ENCODE assay signal across 16 cellular contexts in the genomic region with DNA sequence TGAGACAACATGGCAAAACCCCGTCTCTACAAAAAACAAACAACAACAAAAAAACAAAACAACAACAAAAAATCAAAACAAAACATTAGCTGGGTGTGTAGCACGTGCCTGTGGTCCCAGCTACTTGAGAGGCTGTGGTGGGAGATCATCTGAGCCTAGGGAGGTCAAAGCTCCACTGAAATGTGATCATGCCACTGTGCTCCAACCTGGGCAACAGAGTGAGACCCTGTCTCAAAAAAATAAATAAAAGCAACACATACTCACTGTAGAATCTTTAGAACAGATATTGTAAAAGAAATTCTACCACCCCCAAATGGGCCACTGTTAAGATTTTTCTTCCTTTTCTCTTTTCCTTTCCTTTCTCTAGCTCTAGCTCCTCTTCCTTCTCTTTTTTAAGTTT. TPM values are rescaled to one million over a fixed set of nuclear protein-coding genes. Genes with fewer than 3 reads are reported as not detected.
DNase-seq lines count a peak whose midpoint lies in the region; ATAC-seq and TF ChIP-seq lines count a peak whose summit lies in the region.
"Had no signal": no experiment of that assay in that cellular context is flagged by ENCODE, and none has a peak within 500 bp of the region (broad histone marks: within the 10 kb centered on the region; RNA-seq: fewer than 3 reads in every experiment).

No MANE protein-coding gene starts in this region.

- no peak for TF ChIP-seq CTCF in WTC11 (IDR thresholded peaks at IDR 0.05)
- TF ChIP-seq CTCF in psoas muscle (IDR thresholded peaks at IDR 0.05): no peak

- no peaks in the 10 kb centered on the region for H3K9me3 ChIP-seq in CD4-positive, CD25-positive, alpha-beta regulatory T cell (ENCODE audit: control insufficient read depth in 2 of 2, low read length in 2 of 2)
- H3K9me3 ChIP-seq in psoas muscle: no peaks in the 10 kb centered on the region

- peaks cover 91% of the 10 kb centered on the region for H3K36me3 Mint-ChIP-seq in activated CD4-positive, alpha-beta T cell treated with anti-CD3 and anti-CD28 coated beads for 36 hours (ENCODE audit: low read depth)
- H3K36me3 Mint-ChIP-seq in activated CD4-positive, alpha-beta T cell treated with anti-CD3 and anti-CD28 coated beads, Interleukin-2, amount 10 ng/mL, durations not matched to agents 24 days and 14 days (ENCODE audit: low read depth): peaks cover 79% of the 10 kb centered on the region
- H3K36me3 Mint-ChIP-seq in CD4-positive, CD25-positive, alpha-beta regulatory T cell: peaks cover 56% of the 10 kb centered on the region
- H3K36me3 Mint-ChIP-seq in WTC11 (peaks cover 76% of the 10 kb centered on the region), naive B cell (peaks cover 25 to 51% of the 10 kb centered on the region in 2 donors)

- ATAC-seq in activated CD4-positive, alpha-beta T cell treated with anti-CD3 and anti-CD28 coated beads for 36 hours: no peak
- no peak for ATAC-seq in CD4-positive, CD25-positive, alpha-beta regulatory T cell (ENCODE audit: low read depth in 2 of 2)
- ATAC-seq in WTC11 (no peak), naive B cell (ENCODE audit: low read depth in 2 of 2) (no peak), HG03135 (IDR thresholded peaks at IDR 0.05; ENCODE audit: unreplicated experiment) (no peak), psoas muscle (no peak), GM21381 (IDR thresholded peaks at IDR 0.05; ENCODE audit: unreplicated experiment) (no peak)
- ATAC-seq: PC-3 had no signal

- no peak overlapping the region for H3K4me3 ChIP-seq in CD4-positive, CD25-positive, alpha-beta regulatory T cell (ENCODE audit: low read depth, low read length)
- no peak overlapping the region for H3K4me3 ChIP-seq in psoas muscle

- no peaks in the 10 kb centered on the region for H3K27me3 Mint-ChIP-seq in activated CD4-positive, alpha-beta T cell treated with anti-CD3 and anti-CD28 coated beads for 36 hours
- no peaks in the 10 kb centered on the region for H3K27me3 Mint-ChIP-seq in activated CD4-positive, alpha-beta T cell treated with anti-CD3 and anti-CD28 coated beads, Interleukin-2, amount 10 ng/mL, durations not matched to agents 24 days and 14 days
- H3K27me3 Mint-ChIP-seq in CD4-positive, CD25-positive, alpha-beta regulatory T cell: no peaks in the 10 kb centered on the region
- no peaks in the 10 kb centered on the region for H3K27me3 Mint-ChIP-seq in WTC11 (ENCODE audit: low read depth)
- no peaks in the 10 kb centered on the region for H3K27me3 Mint-ChIP-seq in naive B cell

- H3K4me1 ChIP-seq in CD4-positive, CD25-positive, alpha-beta regulatory T cell (ENCODE audit: control insufficient read depth, insufficient read depth, low read length, poor library complexity, severe bottlenecking): peaks cover 43% of the 10 kb centered on the region
- H3K4me1 ChIP-seq in psoas muscle: no peaks in the 10 kb centered on the region

- peaks cover 66% of the 10 kb centered on the region for H3K36me3 ChIP-seq in CD4-positive, CD25-positive, alpha-beta regulatory T cell (ENCODE audit: control insufficient read depth, insufficient read depth, low read length)
- peaks cover 0 to 6% of the 10 kb centered on the region in 2 donors for H3K36me3 ChIP-seq in psoas muscle (ENCODE audit: insufficient read depth in 1 of 2, low read depth in 1 of 2)

- DNase-seq in activated CD4-positive, alpha-beta T cell treated with anti-CD3 and anti-CD28 coated beads for 36 hours: no peak
- no peak for DNase-seq in activated CD4-positive, alpha-beta T cell treated with anti-CD3 and anti-CD28 coated beads, Interleukin-2, amount 10 ng/mL, durations not matched to agents 24 days and 14 days
- no peak for DNase-seq in CD4-positive, CD25-positive, alpha-beta regulatory T cell
- DNase-seq in WTC11 (ENCODE audit: low spot score): no peak
- DNase-seq in naive B cell: no peak
- DNase-seq in psoas muscle: no peak
- DNase-seq: 8988T, C1 segment of cervical spinal cord, GF-D8, MM.1S, NCI-H1105, NCI-H1694 treated with DMSO at 0.1 percent for 48 hours, NCI-H748 treated with DMSO at 0.1 percent for 48 hours, PC-3 had no signal

- WGBS in psoas muscle, 3 donors: 87 to 98% (median 93%) methylated on average over 2 of the region's 2 CpGs

- POLR2A ChIA-PET in activated CD4-positive, alpha-beta T cell treated with anti-CD3 and anti-CD28 coated beads for 36 hours (lab: Charles Lee): no interaction called here
- POLR2A ChIA-PET in WTC11 (lab: Charles Lee): no interaction called here

- peaks cover 8% of the 10 kb centered on the region for H3K9me3 Mint-ChIP-seq in activated CD4-positive, alpha-beta T cell treated with anti-CD3 and anti-CD28 coated beads for 36 hours (ENCODE audit: low read depth)
- H3K9me3 Mint-ChIP-seq in activated CD4-positive, alpha-beta T cell treated with anti-CD3 and anti-CD28 coated beads, Interleukin-2, amount 10 ng/mL, durations not matched to agents 24 days and 14 days: peaks cover 17% of the 10 kb centered on the region
- H3K9me3 Mint-ChIP-seq in CD4-positive, CD25-positive, alpha-beta regulatory T cell: peaks cover 0 to 6% (median 5%) of the 10 kb centered on the region in 7 donors
- H3K9me3 Mint-ChIP-seq in WTC11 (peaks cover 19% of the 10 kb centered on the region), naive B cell (peaks cover 2 to 12% (median 6%) of the 10 kb centered on the region in 7 donors)

- H3K27ac ChIP-seq in CD4-positive, CD25-positive, alpha-beta regulatory T cell (ENCODE audit: insufficient read depth, low read length, poor library complexity, severe bottlenecking): peak overlapping the region; percentile 14
- no peak overlapping the region for H3K27ac ChIP-seq in psoas muscle

- CTCF ChIA-PET in activated CD4-positive, alpha-beta T cell treated with anti-CD3 and anti-CD28 coated beads for 36 hours (lab: Charles Lee): interaction anchor here (1.3 kb wide), 1 partner anchor 9 kb away, joined by 3 read pairs; no protein-coding TSS in a partner anchor
- CTCF ChIA-PET in WTC11 (lab: Charles Lee): no interaction called here

- peak overlapping the region; percentile 51 for H3K27ac Mint-ChIP-seq in activated CD4-positive, alpha-beta T cell treated with anti-CD3 and anti-CD28 coated beads for 36 hours
- H3K27ac Mint-ChIP-seq in activated CD4-positive, alpha-beta T cell treated with anti-CD3 and anti-CD28 coated beads, Interleukin-2, amount 10 ng/mL, durations not matched to agents 24 days and 14 days: no peak overlapping the region
- H3K27ac Mint-ChIP-seq in CD4-positive, CD25-positive, alpha-beta regulatory T cell: peak overlapping the region; percentile 2 to 85 (median 75)
- H3K27ac Mint-ChIP-seq in WTC11: no peak overlapping the region; the same call in 1 of the 2 replicates
- H3K27ac Mint-ChIP-seq in naive B cell: peak overlapping the region in 4 of 6 donors; percentile 3 to 85 (median 30)

- peaks cover 85% of the 10 kb centered on the region for H3K4me1 Mint-ChIP-seq in activated CD4-positive, alpha-beta T cell treated with anti-CD3 and anti-CD28 coated beads for 36 hours
- peaks cover 42% of the 10 kb centered on the region for H3K4me1 Mint-ChIP-seq in activated CD4-positive, alpha-beta T cell treated with anti-CD3 and anti-CD28 coated beads, Interleukin-2, amount 10 ng/mL, durations not matched to agents 24 days and 14 days
- H3K4me1 Mint-ChIP-seq in CD4-positive, CD25-positive, alpha-beta regulatory T cell: peaks cover 43 to 93% (median 72%) of the 10 kb centered on the region in 4 donors
- H3K4me1 Mint-ChIP-seq in WTC11 (peaks cover 22% of the 10 kb centered on the region), naive B cell (peaks cover 52 to 70% (median 66%) of the 10 kb centered on the region in 3 donors)

- H3K27me3 ChIP-seq in CD4-positive, CD25-positive, alpha-beta regulatory T cell (ENCODE audit: control insufficient read depth, insufficient read depth, low read length): no peaks in the 10 kb centered on the region
- no peaks in the 10 kb centered on the region for H3K27me3 ChIP-seq in psoas muscle (ENCODE audit: insufficient read depth in 3 of 3, low read length in 2 of 3)

- intact Hi-C loops in activated CD4-positive, alpha-beta T cell treated with anti-CD3 and anti-CD28 coated beads for 36 hours (cut with DNase I, micrococcal nuclease): no loop called here
- intact Hi-C loops in activated CD4-positive, alpha-beta T cell treated with anti-CD3 and anti-CD28 coated beads, Interleukin-2, amount 10 ng/mL, durations not matched to agents 24 days and 14 days (cut with micrococcal nuclease): no loop called here
- intact Hi-C loops in psoas muscle (cut with DNase I): no loop called here

- no peak overlapping the region for H3K4me3 Mint-ChIP-seq in activated CD4-positive, alpha-beta T cell treated with anti-CD3 and anti-CD28 coated beads for 36 hours
- no peak overlapping the region for H3K4me3 Mint-ChIP-seq in activated CD4-positive, alpha-beta T cell treated with anti-CD3 and anti-CD28 coated beads, Interleukin-2, amount 10 ng/mL, durations not matched to agents 24 days and 14 days
- H3K4me3 Mint-ChIP-seq in CD4-positive, CD25-positive, alpha-beta regulatory T cell: peak overlapping the region in 1 of 4 donors; percentile 7
- H3K4me3 Mint-ChIP-seq in WTC11 (no peak overlapping the region), naive B cell (no peak overlapping the region)

TF ChIP-seq in WTC11, 78 proteins besides CTCF, POLR2A, EP300 and RAD21 (continues in another document):
- peak; percentile 68; the same call in 1 of the 2 replicates for TF ChIP-seq ZNF121 (CRISPR knock-in tag; IDR thresholded peaks at IDR 0.05)
- TF ChIP-seq, protein P1, sequence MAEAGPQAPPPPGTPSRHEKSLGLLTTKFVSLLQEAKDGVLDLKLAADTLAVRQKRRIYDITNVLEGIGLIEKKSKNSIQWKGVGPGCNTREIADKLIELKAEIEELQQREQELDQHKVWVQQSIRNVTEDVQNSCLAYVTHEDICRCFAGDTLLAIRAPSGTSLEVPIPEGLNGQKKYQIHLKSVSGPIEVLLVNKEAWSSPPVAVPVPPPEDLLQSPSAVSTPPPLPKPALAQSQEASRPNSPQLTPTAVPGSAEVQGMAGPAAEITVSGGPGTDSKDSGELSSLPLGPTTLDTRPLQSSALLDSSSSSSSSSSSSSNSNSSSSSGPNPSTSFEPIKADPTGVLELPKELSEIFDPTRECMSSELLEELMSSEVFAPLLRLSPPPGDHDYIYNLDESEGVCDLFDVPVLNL (CRISPR knock-in tag; IDR thresholded peaks at IDR 0.05; ENCODE audit: borderline replicate concordance, low read depth): no peak

RNA-seq across cellular contexts. Expression of a gene that starts 26.3 kb away (rescaled TPM):
- 100 to 1,000 TPM; 167 to 180 TPM for total RNA-seq in activated CD4-positive, alpha-beta T cell treated with anti-CD3 and anti-CD28 coated beads for 36 hours
- total RNA-seq in activated CD4-positive, alpha-beta T cell treated with anti-CD3 and anti-CD28 coated beads, Interleukin-2, amount 10 ng/mL, durations not matched to agents 24 days and 14 days: 180 and 181 TPM in 2 replicates
- total RNA-seq in CD4-positive, CD25-positive, alpha-beta regulatory T cell: 342 TPM
- polyA plus RNA-seq in CD4-positive, CD25-positive, alpha-beta regulatory T cell: 100 to 1,000 TPM; 257 to 279 (median 272) TPM
- total RNA-seq in WTC11 (2021) (136 to 179 TPM (median 143 TPM) in 3 replicates), psoas muscle (10 to 100 TPM; 17.3 to 58.8 (median 31.3) TPM)
- polyA plus RNA-seq in naive B cell (ENCODE audit: low read depth in 6 of 6) (100 to 1,000 TPM; 282 to 432 (median 343) TPM), psoas muscle (100 to 1,000 TPM in 2 of 3 donors, 10 to 100 TPM in 1; 50.6 to 338 (median 136) TPM)

Comparison
In these comparisons a context has a peak if more than half of its experiments do, and no peak if none do; other contexts are left out.
1. H3K27ac Mint-ChIP-seq: peak in activated CD4-positive, alpha-beta T cell treated with anti-CD3 and anti-CD28 coated beads for 36 hours (single experiment), CD4-positive, CD25-positive, alpha-beta regulatory T cell (3 of 3) and naive B cell (4 of 6); none in activated CD4-positive, alpha-beta T cell treated with anti-CD3 and anti-CD28 coated beads, Interleukin-2, amount 10 ng/mL, durations not matched to agents 24 days and 14 days (single experiment) and WTC11 (single experiment).